In genomic region chr19:43444531-43445340, GRCh38 we compare ENCODE assay signal across 25 cellular contexts. TPM values are rescaled to one million over a fixed set of nuclear protein-coding genes. Genes with fewer than 3 reads are reported as not detected.
DNase-seq lines count a peak whose midpoint lies in the region; ATAC-seq and TF ChIP-seq lines count a peak whose summit lies in the region.
"Had no signal": no experiment of that assay in that cellular context is flagged by ENCODE, and none has a peak within 500 bp of the region (broad histone marks: within the 10 kb centered on the region; RNA-seq: fewer than 3 reads in every experiment).

No MANE protein-coding gene starts in this region.

- no peak for TF ChIP-seq CTCF in CD14-positive monocyte (IDR thresholded peaks at IDR 0.05)

- H3K9me3 ChIP-seq in T-helper 17 cell (ENCODE audit: control insufficient read depth, low read length, poor library complexity, severe bottlenecking): no peaks in the 10 kb centered on the region
- H3K9me3 ChIP-seq: BLaER1, heart left ventricle, left ventricle myocardium inferior, pancreas had no signal

- H3K27ac Mint-ChIP-seq in CD14-positive monocyte: peak overlapping the region in 5 of 7 donors; percentile 41 to 78 (median 47)
- peak overlapping the region; percentile 73 for H3K27ac Mint-ChIP-seq in T-helper 17 cell
- H3K27ac Mint-ChIP-seq: activated naive CD4-positive, alpha-beta T cell treated with anti-CD3 and anti-CD28 coated beads for 36 hours; nephron; type B pancreatic cell had no signal

- ATAC-seq in T-helper 17 cell (no peak), GM19324 (IDR thresholded peaks at IDR 0.05; ENCODE audit: low FRiP score, unreplicated experiment) (no peak), GM19452 (IDR thresholded peaks at IDR 0.05; ENCODE audit: unreplicated experiment) (no peak)
- ATAC-seq: HCT116, heart left ventricle, pancreas, right cardiac atrium had no signal

- H3K36me3 Mint-ChIP-seq in CD14-positive monocyte: no peaks in the 10 kb centered on the region
- H3K36me3 Mint-ChIP-seq in T-helper 17 cell (ENCODE audit: low read depth): no peaks in the 10 kb centered on the region
- H3K36me3 Mint-ChIP-seq: type B pancreatic cell had no signal

- intact Hi-C loops in CD14-positive monocyte (cut with micrococcal nuclease): loop anchor here in 1 of 2 donors (5.0 kb wide), 2 partner anchors 63 to 78 kb away; no protein-coding TSS in a partner anchor

- no peak for DNase-seq in CD14-positive monocyte (ENCODE audit: low spot score)
- peak; percentile 77 for DNase-seq in M059J (ENCODE audit: low read depth)
- no peak for DNase-seq in T-helper 17 cell
- DNase-seq in kidney glomerular epithelial cell (lab: John Stamatoyannopoulos, UW): peak; percentile 57
- DNase-seq in NCI-H2171 (lab: John Stamatoyannopoulos, UW): no peak
- no peak for DNase-seq in activated effector memory CD4-positive, alpha-beta T cell treated with anti-CD3 and anti-CD28 coated beads, Interleukin-2, amount 50 U/mL, for 16 hours
- DNase-seq: activated CD4-positive, CD25-positive, alpha-beta regulatory T cell treated with anti-CD3 and anti-CD28 coated beads, Interleukin-2, amount 50 U/mL, for 72 hours; activated naive CD4-positive, alpha-beta T cell treated with anti-CD3 and anti-CD28 coated beads for 36 hours; activated T-cell treated with anti-CD3 and anti-CD28 coated beads, Interleukin-2, amount 50 U/mL, for 1 hour; heart left ventricle; left ventricle myocardium inferior; midbrain; NCI-H1436 treated with DMSO at 0.1 percent for 48 hours; NCI-H524; pancreas; right cardiac atrium; stimulated activated CD4-positive, alpha-beta T cell treated with anti-CD3 and anti-CD28 coated beads, Interleukin-15, amount 100 ng/mL, for 24 hours; stimulated activated CD8-positive, alpha-beta memory T cell treated with anti-CD3 and anti-CD28 coated beads, Interleukin-4, amount 100 ng/mL, for 48 hours had no signal

- H3K9me3 Mint-ChIP-seq in CD14-positive monocyte: peaks cover 0 to 3% (median 0%) of the 10 kb centered on the region in 7 donors
- H3K9me3 Mint-ChIP-seq: nephron, type B pancreatic cell had no signal

- no peak overlapping the region for H3K4me3 Mint-ChIP-seq in CD14-positive monocyte
- H3K4me3 Mint-ChIP-seq in T-helper 17 cell: no peak overlapping the region
- H3K4me3 Mint-ChIP-seq: activated naive CD4-positive, alpha-beta T cell treated with anti-CD3 and anti-CD28 coated beads for 36 hours; nephron; type B pancreatic cell had no signal

- H3K27me3 Mint-ChIP-seq in CD14-positive monocyte (ENCODE audit: low read depth in 3 of 3): peaks cover 8 to 16% (median 12%) of the 10 kb centered on the region in 3 donors
- H3K27me3 Mint-ChIP-seq in T-helper 17 cell: no peaks in the 10 kb centered on the region

- H3K4me1 Mint-ChIP-seq in CD14-positive monocyte (peaks cover 25% of the 10 kb centered on the region), T-helper 17 cell (peaks cover 20% of the 10 kb centered on the region)
- H3K4me1 Mint-ChIP-seq: nephron had no signal

RNA-seq across cellular contexts. Expression of gene LYPD3, which starts 20.7 kb away (rescaled TPM):
- under 1 TPM; 0.24 to 0.48 TPM for polyA plus RNA-seq in CD14-positive monocyte
- total RNA-seq in M059J (2014; rRNA removed; shearing (Covaris generic)): 0.27 and 0.34 TPM in 2 replicates
- total RNA-seq in T-helper 17 cell: 1 to 10 TPM; 5.1 to 7.4 TPM

RNA-seq across cellular contexts. Expression of gene TEX101, which starts 30.0 kb away (rescaled TPM):
- under 1 TPM in 1 of 2 donors, not detected in 1; 0.16 TPM for polyA plus RNA-seq in CD14-positive monocyte
- not detected in 2 replicates for total RNA-seq in M059J (2014; rRNA removed; shearing (Covaris generic))
- total RNA-seq in T-helper 17 cell: not detected
- total RNA-seq: A673; activated naive CD4-positive, alpha-beta T cell treated with anti-CD3 and anti-CD28 coated beads for 36 hours; heart left ventricle; left ventricle myocardium inferior; pancreas; right cardiac atrium had no signal
- polyA plus RNA-seq: heart left ventricle, pancreas, right cardiac atrium had no signal

RNA-seq across cellular contexts. Expression of gene PHLDB3, which starts 59.8 kb away (rescaled TPM):
- polyA plus RNA-seq in CD14-positive monocyte: 1 to 10 TPM; 1.4 to 1.7 TPM
- 3.7 and 8.6 TPM in 2 replicates for total RNA-seq in M059J (2014; rRNA removed; shearing (Covaris generic))
- total RNA-seq in T-helper 17 cell: 10 to 100 TPM; 24.2 to 40.5 TPM

Comparison
In these comparisons a context has a peak if more than half of its experiments do, and no peak if none do; other contexts are left out.
1. DNase-seq: peak in M059J (single experiment) and kidney glomerular epithelial cell (single experiment); none in CD14-positive monocyte (single experiment), T-helper 17 cell (0 of 3), NCI-H2171 (single experiment) and activated effector memory CD4-positive, alpha-beta T cell treated with anti-CD3 and anti-CD28 coated beads, Interleukin-2, amount 50 U/mL, for 16 hours (single experiment).